Comparison of ENCODE assay signal across 1 cellular context in the genomic region with DNA sequence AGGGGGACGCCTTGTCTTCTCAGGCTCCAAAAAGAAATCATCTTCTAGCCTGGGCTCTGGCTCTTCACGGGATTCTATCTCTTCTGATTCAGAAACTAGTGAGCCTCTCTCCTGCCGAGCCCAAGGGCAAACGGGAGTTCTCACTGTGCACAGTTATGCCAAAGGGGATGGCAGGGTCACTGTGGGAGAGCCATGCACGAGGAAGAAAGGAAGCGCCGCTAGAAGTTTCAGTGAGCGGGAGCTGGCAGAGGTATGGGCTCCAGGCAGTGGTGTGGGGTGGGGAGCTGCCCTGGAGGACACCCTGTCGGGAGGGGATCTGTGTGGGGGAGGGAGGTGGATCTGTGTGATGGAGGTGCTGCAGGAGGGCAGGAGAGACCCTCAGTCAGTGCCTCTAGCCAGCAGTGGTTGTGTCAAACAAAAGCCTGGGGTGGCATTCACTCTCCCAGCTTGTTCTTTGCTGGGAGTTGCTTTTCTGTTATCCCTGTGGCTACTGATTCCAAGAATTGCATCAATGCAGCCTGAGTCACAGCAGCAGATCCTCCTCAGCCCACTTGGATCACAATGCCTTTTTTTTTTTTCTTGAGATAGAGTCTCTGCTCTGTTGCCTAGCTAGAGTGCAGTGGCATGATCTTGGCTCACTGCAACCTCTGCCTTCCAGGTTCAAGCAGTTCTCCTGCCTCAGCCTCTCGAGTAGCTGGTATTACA.
TF ChIP-seq lines count a peak whose summit lies in the region.

No MANE protein-coding gene starts in this region.

TF ChIP-seq in HepG2, 621 proteins besides CTCF, POLR2A, EP300 and RAD21:
- TF ChIP-seq, protein P1, sequence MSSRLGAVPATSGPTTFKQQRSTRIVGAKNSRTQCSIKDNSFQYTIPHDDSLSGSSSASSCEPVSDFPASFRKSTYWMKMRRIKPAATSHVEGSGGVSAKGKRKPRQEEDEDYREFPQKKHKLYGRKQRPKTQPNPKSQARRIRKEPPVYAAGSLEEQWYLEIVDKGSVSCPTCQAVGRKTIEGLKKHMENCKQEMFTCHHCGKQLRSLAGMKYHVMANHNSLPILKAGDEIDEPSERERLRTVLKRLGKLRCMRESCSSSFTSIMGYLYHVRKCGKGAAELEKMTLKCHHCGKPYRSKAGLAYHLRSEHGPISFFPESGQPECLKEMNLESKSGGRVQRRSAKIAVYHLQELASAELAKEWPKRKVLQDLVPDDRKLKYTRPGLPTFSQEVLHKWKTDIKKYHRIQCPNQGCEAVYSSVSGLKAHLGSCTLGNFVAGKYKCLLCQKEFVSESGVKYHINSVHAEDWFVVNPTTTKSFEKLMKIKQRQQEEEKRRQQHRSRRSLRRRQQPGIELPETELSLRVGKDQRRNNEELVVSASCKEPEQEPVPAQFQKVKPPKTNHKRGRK (CRISPR knock-in tag; IDR thresholded peaks at IDR 0.05), result no peak
- TF ChIP-seq MTA3 (CRISPR knock-in tag; IDR thresholded peaks at IDR 0.05) (no peak), RFXAP (CRISPR knock-in tag; IDR thresholded peaks at IDR 0.05; ENCODE audit: borderline replicate concordance) (no peak), KLF16 (CRISPR knock-in tag; IDR thresholded peaks at IDR 0.05) (no peak), ZNF75D (CRISPR knock-in tag; IDR thresholded peaks at IDR 0.05; ENCODE audit: borderline replicate concordance) (no peak)
- TF ChIP-seq, protein P2, sequence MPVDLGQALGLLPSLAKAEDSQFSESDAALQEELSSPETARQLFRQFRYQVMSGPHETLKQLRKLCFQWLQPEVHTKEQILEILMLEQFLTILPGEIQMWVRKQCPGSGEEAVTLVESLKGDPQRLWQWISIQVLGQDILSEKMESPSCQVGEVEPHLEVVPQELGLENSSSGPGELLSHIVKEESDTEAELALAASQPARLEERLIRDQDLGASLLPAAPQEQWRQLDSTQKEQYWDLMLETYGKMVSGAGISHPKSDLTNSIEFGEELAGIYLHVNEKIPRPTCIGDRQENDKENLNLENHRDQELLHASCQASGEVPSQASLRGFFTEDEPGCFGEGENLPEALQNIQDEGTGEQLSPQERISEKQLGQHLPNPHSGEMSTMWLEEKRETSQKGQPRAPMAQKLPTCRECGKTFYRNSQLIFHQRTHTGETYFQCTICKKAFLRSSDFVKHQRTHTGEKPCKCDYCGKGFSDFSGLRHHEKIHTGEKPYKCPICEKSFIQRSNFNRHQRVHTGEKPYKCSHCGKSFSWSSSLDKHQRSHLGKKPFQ (CRISPR knock-in tag; IDR thresholded peaks at IDR 0.05; ENCODE audit: insufficient replicate concordance), result no peak
- TF ChIP-seq, protein P3, sequence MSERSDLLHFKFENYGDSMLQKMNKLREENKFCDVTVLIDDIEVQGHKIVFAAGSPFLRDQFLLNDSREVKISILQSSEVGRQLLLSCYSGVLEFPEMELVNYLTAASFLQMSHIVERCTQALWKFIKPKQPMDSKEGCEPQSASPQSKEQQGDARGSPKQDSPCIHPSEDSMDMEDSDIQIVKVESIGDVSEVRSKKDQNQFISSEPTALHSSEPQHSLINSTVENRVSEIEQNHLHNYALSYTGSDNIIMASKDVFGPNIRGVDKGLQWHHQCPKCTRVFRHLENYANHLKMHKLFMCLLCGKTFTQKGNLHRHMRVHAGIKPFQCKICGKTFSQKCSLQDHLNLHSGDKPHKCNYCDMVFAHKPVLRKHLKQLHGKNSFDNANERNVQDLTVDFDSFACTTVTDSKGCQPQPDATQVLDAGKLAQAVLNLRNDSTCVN (CRISPR knock-in tag; IDR thresholded peaks at IDR 0.05; ENCODE audit: borderline replicate concordance), result no peak
